1 cellular context compared by ENCODE assay signal in the genomic region with DNA sequence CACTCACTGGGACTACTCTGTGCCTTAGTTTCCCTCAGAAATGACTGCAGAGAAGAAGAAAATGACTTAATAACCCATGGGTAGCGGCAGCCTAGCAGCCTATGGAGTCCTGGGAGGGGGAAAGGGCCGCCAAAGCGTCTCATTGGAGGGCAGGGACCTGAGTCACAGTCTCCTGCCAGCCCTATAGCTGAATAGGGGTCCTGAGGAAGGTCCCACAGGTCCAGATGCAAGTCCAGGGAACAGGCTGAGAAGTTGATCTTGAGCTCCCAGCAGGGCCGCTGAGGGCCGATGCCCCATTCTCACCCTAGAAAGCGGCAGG.
TF ChIP-seq lines count a peak whose summit lies in the region.

No MANE protein-coding gene starts in this region.

TF ChIP-seq in HepG2, 621 proteins besides CTCF, POLR2A, EP300 and RAD21:
- TF ChIP-seq, protein P1, sequence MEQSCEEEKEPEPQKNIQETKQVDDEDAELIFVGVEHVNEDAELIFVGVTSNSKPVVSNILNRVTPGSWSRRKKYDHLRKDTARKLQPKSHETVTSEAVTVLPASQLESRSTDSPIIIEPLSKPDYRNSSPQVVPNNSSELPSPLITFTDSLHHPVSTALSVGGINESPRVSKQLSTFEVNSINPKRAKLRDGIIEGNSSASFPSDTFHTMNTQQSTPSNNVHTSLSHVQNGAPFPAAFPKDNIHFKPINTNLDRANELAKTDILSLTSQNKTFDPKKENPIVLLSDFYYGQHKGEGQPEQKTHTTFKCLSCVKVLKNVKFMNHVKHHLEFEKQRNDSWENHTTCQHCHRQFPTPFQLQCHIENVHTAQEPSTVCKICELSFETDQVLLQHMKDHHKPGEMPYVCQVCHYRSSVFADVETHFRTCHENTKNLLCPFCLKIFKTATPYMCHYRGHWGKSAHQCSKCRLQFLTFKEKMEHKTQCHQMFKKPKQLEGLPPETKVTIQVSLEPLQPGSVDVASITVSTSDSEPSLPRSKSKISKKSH (CRISPR knock-in tag; IDR thresholded peaks at IDR 0.05; ENCODE audit: borderline replicate concordance), result 0 out of 2 replicates have a peak, but pooled peaks have one; percentile 19
- TF ChIP-seq NFYB (CRISPR knock-in tag; IDR thresholded peaks at IDR 0.05), result 0 out of 2 replicates have a peak, but pooled peaks have one; percentile 10
- no peak for TF ChIP-seq MAFK (conservative IDR thresholded peaks at IDR 0.05 in 1 of 2, IDR thresholded peaks at IDR 0.05 in 1 of 2; ENCODE audit: low read length in 2 of 2)
- no peak for TF ChIP-seq ZNF180 (CRISPR knock-in tag; IDR thresholded peaks at IDR 0.05; ENCODE audit: borderline replicate concordance, low read depth)
- TF ChIP-seq ZNF777 (CRISPR knock-in tag; IDR thresholded peaks at IDR 0.05), result no peak
- no peak for TF ChIP-seq SMAD9 (CRISPR knock-in tag; IDR thresholded peaks at IDR 0.05)
